22 cellular contexts compared by ENCODE assay signal in genomic region chr6:48084201-48084600, GRCh38. TPM values are rescaled to one million over a fixed set of nuclear protein-coding genes. Genes with fewer than 3 reads are reported as not detected.
"Had no signal": no experiment of that assay in that cellular context is flagged by ENCODE, and none has a peak within 500 bp of the region (broad histone marks: within the 10 kb centered on the region; RNA-seq: fewer than 3 reads in every experiment).

No MANE protein-coding gene starts in this region.

- DNase-seq: colonic mucosa; effector CD4-positive, alpha-beta T cell; endodermal cell; erythroblast; foreskin fibroblast; glutamatergic neuron; left cardiac atrium; left ventricle myocardium inferior; naive thymus-derived CD4-positive, alpha-beta T cell; nephron progenitor cell; psoas muscle; retina; right lobe of liver; spleen; stimulated activated CD4-positive, alpha-beta T cell treated with anti-CD3 and anti-CD28 coated beads, Interleukin-15, amount 100 ng/mL, for 24 hours; stimulated activated CD4-positive, alpha-beta T cell treated with anti-CD3 and anti-CD28 coated beads, Interleukin-1b, Interleukin-23, amount 100 ng/mL, for 48 hours; stimulated activated CD4-positive, alpha-beta T cell treated with anti-CD3 and anti-CD28 coated beads, Interleukin-4, amount 100 ng/mL, for 24 hours; tibial artery; upper lobe of left lung; uterus had no signal

- ATAC-seq: gastroesophageal sphincter; left cardiac atrium; naive thymus-derived CD4-positive, alpha-beta T cell; psoas muscle; right lobe of liver; stimulated activated memory B cell treated with anti-CD40 and anti-IgM and Interleukin-4, amounts not matched to agents 10 μg/mL and 1 μg/mL and 100 μg/mL, for 72 hours had no signal

- H3K4me1 ChIP-seq: colonic mucosa, gastroesophageal sphincter, left ventricle myocardium inferior, psoas muscle, right lobe of liver, spleen, tibial artery, upper lobe of left lung, uterus had no signal

- H3K9me3 ChIP-seq: colonic mucosa, gastroesophageal sphincter, psoas muscle, right lobe of liver, tibial artery, upper lobe of left lung, uterus had no signal

- H3K27ac ChIP-seq: colonic mucosa, gastroesophageal sphincter, left ventricle myocardium inferior, psoas muscle, right lobe of liver, spleen, tibial artery, upper lobe of left lung, uterus had no signal

- H3K36me3 ChIP-seq: colonic mucosa, gastroesophageal sphincter, left ventricle myocardium inferior, right lobe of liver, spleen, tibial artery, upper lobe of left lung, uterus had no signal

- H3K4me3 ChIP-seq: colonic mucosa, gastroesophageal sphincter, left ventricle myocardium inferior, psoas muscle, right lobe of liver, spleen, tibial artery, upper lobe of left lung, uterus had no signal

- H3K27me3 ChIP-seq: colonic mucosa, gastroesophageal sphincter, right lobe of liver, spleen, tibial artery, upper lobe of left lung, uterus had no signal

RNA-seq across cellular contexts. Expression of gene PTCHD4, which starts 26.8 kb away (rescaled TPM):
- total RNA-seq: colonic mucosa; naive thymus-derived CD4-positive, alpha-beta T cell had no signal
- polyA plus RNA-seq: naive thymus-derived CD4-positive, alpha-beta T cell; psoas muscle had no signal
